ENCODE assay signal across 8 cellular contexts in the genomic region with DNA sequence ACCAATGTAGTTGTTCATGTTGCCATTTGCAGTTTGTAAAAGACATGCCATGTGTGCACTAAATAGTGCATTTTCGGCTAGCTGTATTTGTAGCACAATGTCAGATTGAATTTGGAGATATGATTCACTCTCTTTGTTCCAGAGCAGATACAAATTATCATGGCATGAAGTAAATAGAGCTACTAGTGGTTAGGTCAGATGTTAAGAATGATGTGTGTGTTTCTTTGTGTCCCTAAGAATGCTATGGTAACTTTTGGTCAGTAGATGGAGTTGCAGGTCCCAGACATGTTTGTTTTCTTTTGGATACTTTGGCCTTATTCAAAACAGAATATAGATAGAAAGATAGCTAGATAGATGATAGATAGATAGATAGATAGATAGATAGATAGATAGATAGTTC.
A peak's percentile ranks its signal among the peaks of the same experiment; 100 is the strongest.
DNase-seq lines count a peak whose midpoint lies in the region; ATAC-seq, FAIRE-seq and TF ChIP-seq lines count a peak whose summit lies in the region.

No MANE protein-coding gene starts in this region.

- intact Hi-C loops in activated CD4-positive, alpha-beta memory T cell treated with anti-CD3 and anti-CD28 coated beads for 36 hours (cut with micrococcal nuclease) = no loop called here
- intact Hi-C loops in transverse colon (cut with DNase I; ENCODE audit: low total_unique reads) = no loop called here

- no peak overlapping the region for H3K4me3 Mint-ChIP-seq in activated CD8-positive, alpha-beta memory T cell treated with anti-CD3 and anti-CD28 coated beads, Interleukin-2, amount 10 ng/mL, durations not matched to agents 7 days and 5 days
- H3K4me3 Mint-ChIP-seq in activated CD4-positive, alpha-beta memory T cell treated with anti-CD3 and anti-CD28 coated beads for 36 hours = no peak overlapping the region

- CTCF ChIA-PET in activated CD8-positive, alpha-beta memory T cell treated with anti-CD3 and anti-CD28 coated beads, Interleukin-2, amount 10 ng/mL, durations not matched to agents 7 days and 5 days (lab: Charles Lee) = no interaction called here
- CTCF ChIA-PET in activated CD4-positive, alpha-beta memory T cell treated with anti-CD3 and anti-CD28 coated beads for 36 hours (lab: Charles Lee) = no interaction called here

- in situ Hi-C loops in transverse colon (cut with MboI; ENCODE audit: low pct_ligation_motif_present in 1 of 4, low pct_unique_long_range_greater_than_20kb in 1 of 4, low sequenced_read_pairs in 3 of 4) = no loop called here

- TF ChIP-seq EP300 in transverse colon (IDR thresholded peaks at IDR 0.05; ENCODE audit: low read depth) = no peak

- 14 to 54% methylated on average over 1 of the region's 1 CpG for WGBS in transverse colon (ENCODE audit: low coverage in 1 of 2), 2 donors

- ATAC-seq in activated CD8-positive, alpha-beta memory T cell treated with anti-CD3 and anti-CD28 coated beads, Interleukin-2, amount 10 ng/mL, durations not matched to agents 7 days and 5 days = no peak

- no peak overlapping the region for H3K27ac Mint-ChIP-seq in activated CD8-positive, alpha-beta memory T cell treated with anti-CD3 and anti-CD28 coated beads, Interleukin-2, amount 10 ng/mL, durations not matched to agents 7 days and 5 days
- H3K27ac Mint-ChIP-seq in activated CD4-positive, alpha-beta memory T cell treated with anti-CD3 and anti-CD28 coated beads for 36 hours = no peak overlapping the region

- H3K27me3 Mint-ChIP-seq in activated CD8-positive, alpha-beta memory T cell treated with anti-CD3 and anti-CD28 coated beads, Interleukin-2, amount 10 ng/mL, durations not matched to agents 7 days and 5 days = no peaks in the 10 kb centered on the region
- no peaks in the 10 kb centered on the region for H3K27me3 Mint-ChIP-seq in activated CD4-positive, alpha-beta memory T cell treated with anti-CD3 and anti-CD28 coated beads for 36 hours

- no peaks in the 10 kb centered on the region for H3K36me3 Mint-ChIP-seq in activated CD8-positive, alpha-beta memory T cell treated with anti-CD3 and anti-CD28 coated beads, Interleukin-2, amount 10 ng/mL, durations not matched to agents 7 days and 5 days
- no peaks in the 10 kb centered on the region for H3K36me3 Mint-ChIP-seq in activated CD4-positive, alpha-beta memory T cell treated with anti-CD3 and anti-CD28 coated beads for 36 hours

- H3K9me3 ChIP-seq in transverse colon = no peaks in the 10 kb centered on the region

- POLR2A ChIA-PET in activated CD4-positive, alpha-beta memory T cell treated with anti-CD3 and anti-CD28 coated beads for 36 hours (lab: Charles Lee) = no interaction called here

- FAIRE-seq in frontal cortex (lab: Jason Lieb, UNC) = peak; percentile 61

- no peaks in the 10 kb centered on the region for H3K36me3 ChIP-seq in transverse colon

- TF ChIP-seq CTCF in AG09309 (IDR thresholded peaks at IDR 0.05; ENCODE audit: control insufficient read depth, insufficient read depth, low read depth, low read length, missing control alignments) = peak; percentile 45
- TF ChIP-seq CTCF in transverse colon (IDR thresholded peaks at IDR 0.05) = no peak

- TF ChIP-seq POLR2A in transverse colon (IDR thresholded peaks at IDR 0.05) = no peak

- no peaks in the 10 kb centered on the region for H3K4me1 Mint-ChIP-seq in activated CD8-positive, alpha-beta memory T cell treated with anti-CD3 and anti-CD28 coated beads, Interleukin-2, amount 10 ng/mL, durations not matched to agents 7 days and 5 days
- no peaks in the 10 kb centered on the region for H3K4me1 Mint-ChIP-seq in activated CD4-positive, alpha-beta memory T cell treated with anti-CD3 and anti-CD28 coated beads for 36 hours (ENCODE audit: low read depth)

- DNase-seq in AG09309 (ENCODE audit: low read depth) (peak; percentile 67), H4 (ENCODE audit: low spot score) (peak; percentile 62), RKO (ENCODE audit: low spot score) (peak; percentile 65), frontal cortex (ENCODE audit: low spot score in 2 of 2) (peak in 1 of 2 donors; percentile 6), transverse colon (no peak)
- DNase-seq in activated CD8-positive, alpha-beta memory T cell treated with anti-CD3 and anti-CD28 coated beads, Interleukin-2, amount 10 ng/mL, durations not matched to agents 7 days and 5 days = no peak
- no peak for DNase-seq in activated CD4-positive, alpha-beta memory T cell treated with anti-CD3 and anti-CD28 coated beads for 36 hours
- no peak for DNase-seq in stimulated activated CD4-positive, alpha-beta T cell treated with anti-CD3 and anti-CD28 coated beads, Interleukin-2, amount 100 ng/mL, for 24 hours

- H3K4me1 ChIP-seq in transverse colon = no peaks in the 10 kb centered on the region

- H3K27me3 ChIP-seq in transverse colon = no peaks in the 10 kb centered on the region

- no peak overlapping the region for H3K27ac ChIP-seq in transverse colon

- H3K4me3 ChIP-seq in AG09309 (ENCODE audit: control insufficient read depth, low read depth, low read length) = no peak overlapping the region
- no peak overlapping the region for H3K4me3 ChIP-seq in transverse colon

- H3K9me3 Mint-ChIP-seq in activated CD8-positive, alpha-beta memory T cell treated with anti-CD3 and anti-CD28 coated beads, Interleukin-2, amount 10 ng/mL, durations not matched to agents 7 days and 5 days (ENCODE audit: low read depth) = peaks cover 4% of the 10 kb centered on the region
- H3K9me3 Mint-ChIP-seq in activated CD4-positive, alpha-beta memory T cell treated with anti-CD3 and anti-CD28 coated beads for 36 hours = no peaks in the 10 kb centered on the region

Comparison
In these comparisons a context has a peak if more than half of its experiments do, and no peak if none do; other contexts are left out.
1. DNase-seq: peak in AG09309 (single experiment), H4 (single experiment) and RKO (single experiment); none in activated CD8-positive, alpha-beta memory T cell treated with anti-CD3 and anti-CD28 coated beads, Interleukin-2, amount 10 ng/mL, durations not matched to agents 7 days and 5 days (single experiment), activated CD4-positive, alpha-beta memory T cell treated with anti-CD3 and anti-CD28 coated beads for 36 hours (single experiment), transverse colon (single experiment) and stimulated activated CD4-positive, alpha-beta T cell treated with anti-CD3 and anti-CD28 coated beads, Interleukin-2, amount 100 ng/mL, for 24 hours (0 of 2).